ENCODE assay signal across 3 cellular contexts in the genomic region with DNA sequence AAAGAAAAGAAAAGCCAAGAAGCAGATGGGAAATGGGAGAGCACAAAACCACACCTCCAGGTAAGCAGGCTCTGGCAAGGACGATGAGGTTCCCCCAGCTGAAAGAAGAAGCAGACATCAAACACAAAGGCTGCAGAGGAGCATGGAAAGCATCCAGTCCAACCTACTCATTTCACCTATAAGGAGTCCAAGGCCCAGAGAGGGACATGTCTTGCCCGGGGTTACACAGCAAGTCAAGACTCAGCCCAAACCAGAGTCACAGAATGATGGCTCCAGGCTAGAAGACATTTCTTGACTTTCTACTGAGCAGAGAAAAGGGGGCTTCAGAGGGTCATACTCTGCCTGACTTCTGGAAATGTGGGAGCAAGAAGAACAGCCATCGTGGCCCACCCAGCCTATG.
TF ChIP-seq lines count a peak whose summit lies in the region.

No MANE protein-coding gene starts in this region.

TF ChIP-seq in HepG2, 621 proteins besides CTCF, POLR2A, EP300 and RAD21 (continues in another document):
- TF ChIP-seq FOXA3 (CRISPR knock-in tag; IDR thresholded peaks at IDR 0.05) (no peak), GPN1 (CRISPR knock-in tag; IDR thresholded peaks at IDR 0.05; ENCODE audit: borderline replicate concordance) (no peak), ISX (CRISPR knock-in tag; conservative IDR thresholded peaks at IDR 0.05) (no peak), ZNF629 (CRISPR knock-in tag; conservative IDR thresholded peaks at IDR 0.05) (no peak), FOXC1 (CRISPR knock-in tag; IDR thresholded peaks at IDR 0.05; ENCODE audit: borderline replicate concordance) (0 out of 2 replicates have a peak, but pooled peaks have one; percentile 45), PHF8 (CRISPR knock-in tag; IDR thresholded peaks at IDR 0.05) (no peak), ZNF768 (CRISPR knock-in tag; IDR thresholded peaks at IDR 0.05) (peak; percentile 91), ZNF430 (CRISPR knock-in tag; IDR thresholded peaks at IDR 0.05) (no peak), NCOA5 (CRISPR knock-in tag; IDR thresholded peaks at IDR 0.05) (no peak), RBAK (CRISPR knock-in tag; IDR thresholded peaks at IDR 0.05) (no peak)
- TF ChIP-seq, protein P1, sequence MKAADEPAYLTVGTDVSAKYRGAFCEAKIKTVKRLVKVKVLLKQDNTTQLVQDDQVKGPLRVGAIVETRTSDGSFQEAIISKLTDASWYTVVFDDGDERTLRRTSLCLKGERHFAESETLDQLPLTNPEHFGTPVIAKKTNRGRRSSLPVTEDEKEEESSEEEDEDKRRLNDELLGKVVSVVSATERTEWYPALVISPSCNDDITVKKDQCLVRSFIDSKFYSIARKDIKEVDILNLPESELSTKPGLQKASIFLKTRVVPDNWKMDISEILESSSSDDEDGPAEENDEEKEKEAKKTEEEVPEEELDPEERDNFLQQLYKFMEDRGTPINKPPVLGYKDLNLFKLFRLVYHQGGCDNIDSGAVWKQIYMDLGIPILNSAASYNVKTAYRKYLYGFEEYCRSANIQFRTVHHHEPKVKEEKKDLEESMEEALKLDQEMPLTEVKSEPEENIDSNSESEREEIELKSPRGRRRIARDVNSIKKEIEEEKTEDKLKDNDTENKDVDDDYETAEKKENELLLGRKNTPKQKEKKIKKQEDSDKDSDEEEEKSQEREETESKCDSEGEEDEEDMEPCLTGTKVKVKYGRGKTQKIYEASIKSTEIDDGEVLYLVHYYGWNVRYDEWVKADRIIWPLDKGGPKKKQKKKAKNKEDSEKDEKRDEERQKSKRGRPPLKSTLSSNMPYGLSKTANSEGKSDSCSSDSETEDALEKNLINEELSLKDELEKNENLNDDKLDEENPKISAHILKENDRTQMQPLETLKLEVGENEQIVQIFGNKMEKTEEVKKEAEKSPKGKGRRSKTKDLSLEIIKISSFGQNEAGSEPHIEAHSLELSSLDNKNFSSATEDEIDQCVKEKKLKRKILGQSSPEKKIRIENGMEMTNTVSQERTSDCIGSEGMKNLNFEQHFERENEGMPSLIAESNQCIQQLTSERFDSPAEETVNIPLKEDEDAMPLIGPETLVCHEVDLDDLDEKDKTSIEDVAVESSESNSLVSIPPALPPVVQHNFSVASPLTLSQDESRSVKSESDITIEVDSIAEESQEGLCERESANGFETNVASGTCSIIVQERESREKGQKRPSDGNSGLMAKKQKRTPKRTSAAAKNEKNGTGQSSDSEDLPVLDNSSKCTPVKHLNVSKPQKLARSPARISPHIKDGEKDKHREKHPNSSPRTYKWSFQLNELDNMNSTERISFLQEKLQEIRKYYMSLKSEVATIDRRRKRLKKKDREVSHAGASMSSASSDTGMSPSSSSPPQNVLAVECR (CRISPR knock-in tag; IDR thresholded peaks at IDR 0.05; ENCODE audit: borderline replicate concordance), result peak; percentile 35; the same call in 1 of the 2 replicates
- TF ChIP-seq, protein P2, sequence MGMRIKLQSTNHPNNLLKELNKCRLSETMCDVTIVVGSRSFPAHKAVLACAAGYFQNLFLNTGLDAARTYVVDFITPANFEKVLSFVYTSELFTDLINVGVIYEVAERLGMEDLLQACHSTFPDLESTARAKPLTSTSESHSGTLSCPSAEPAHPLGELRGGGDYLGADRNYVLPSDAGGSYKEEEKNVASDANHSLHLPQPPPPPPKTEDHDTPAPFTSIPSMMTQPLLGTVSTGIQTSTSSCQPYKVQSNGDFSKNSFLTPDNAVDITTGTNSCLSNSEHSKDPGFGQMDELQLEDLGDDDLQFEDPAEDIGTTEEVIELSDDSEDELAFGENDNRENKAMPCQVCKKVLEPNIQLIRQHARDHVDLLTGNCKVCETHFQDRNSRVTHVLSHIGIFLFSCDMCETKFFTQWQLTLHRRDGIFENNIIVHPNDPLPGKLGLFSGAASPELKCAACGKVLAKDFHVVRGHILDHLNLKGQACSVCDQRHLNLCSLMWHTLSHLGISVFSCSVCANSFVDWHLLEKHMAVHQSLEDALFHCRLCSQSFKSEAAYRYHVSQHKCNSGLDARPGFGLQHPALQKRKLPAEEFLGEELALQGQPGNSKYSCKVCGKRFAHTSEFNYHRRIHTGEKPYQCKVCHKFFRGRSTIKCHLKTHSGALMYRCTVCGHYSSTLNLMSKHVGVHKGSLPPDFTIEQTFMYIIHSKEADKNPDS (CRISPR knock-in tag; IDR thresholded peaks at IDR 0.05), result 0 out of 2 replicates have a peak, but pooled peaks have one; percentile 48

TF ChIP-seq in HEK293, 187 proteins besides CTCF, POLR2A, EP300 and RAD21:
- 0 out of 2 replicates have a peak, but pooled peaks have one; percentile 40 for TF ChIP-seq ZNF768 (tag by site-specific recombination; IDR thresholded peaks at IDR 0.05)
- no peak for TF ChIP-seq ZNF664 (tag by site-specific recombination; IDR thresholded peaks at IDR 0.05)

TF ChIP-seq in K562, 482 proteins besides CTCF, POLR2A, EP300 and RAD21:
- TF ChIP-seq ZNF282 (CRISPR knock-in tag; IDR thresholded peaks at IDR 0.05), result no peak
- TF ChIP-seq PTBP1 (IDR thresholded peaks at IDR 0.05; ENCODE audit: low read depth, low read length), result no peak
- peak; percentile 62 for TF ChIP-seq ZFP36 (IDR thresholded peaks at IDR 0.05; ENCODE audit: low read depth, low read length, partially characterized antibody)
- TF ChIP-seq, protein P3, sequence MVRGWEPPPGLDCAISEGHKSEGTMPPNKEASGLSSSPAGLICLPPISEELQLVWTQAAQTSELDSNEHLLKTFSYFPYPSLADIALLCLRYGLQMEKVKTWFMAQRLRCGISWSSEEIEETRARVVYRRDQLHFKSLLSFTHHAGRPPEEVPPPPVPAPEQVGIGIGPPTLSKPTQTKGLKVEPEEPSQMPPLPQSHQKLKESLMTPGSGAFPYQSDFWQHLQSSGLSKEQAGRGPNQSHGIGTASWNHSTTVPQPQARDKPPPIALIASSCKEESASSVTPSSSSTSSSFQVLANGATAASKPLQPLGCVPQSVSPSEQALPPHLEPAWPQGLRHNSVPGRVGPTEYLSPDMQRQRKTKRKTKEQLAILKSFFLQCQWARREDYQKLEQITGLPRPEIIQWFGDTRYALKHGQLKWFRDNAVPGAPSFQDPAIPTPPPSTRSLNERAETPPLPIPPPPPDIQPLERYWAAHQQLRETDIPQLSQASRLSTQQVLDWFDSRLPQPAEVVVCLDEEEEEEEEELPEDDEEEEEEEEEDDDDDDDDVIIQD (CRISPR knock-in tag; IDR thresholded peaks at IDR 0.05), result no peak
- TF ChIP-seq SNIP1 (IDR thresholded peaks at IDR 0.05; ENCODE audit: low read depth), result no peak
